Comparison of ENCODE assay signal across 1 cellular context in genomic region chr20:50312682-50313187, GRCh38.
TF ChIP-seq lines count a peak whose summit lies in the region.

No MANE protein-coding gene starts in this region.

TF ChIP-seq in Ishikawa, 13 proteins besides CTCF, POLR2A, EP300 and RAD21 (continued from another document):
- no peak for TF ChIP-seq TAF1 (IDR thresholded peaks at IDR 0.05; ENCODE audit: low read depth)
- TF ChIP-seq USF1 (IDR thresholded peaks at IDR 0.05): no peak
- TF ChIP-seq CREB1 (IDR thresholded peaks at IDR 0.05; ENCODE audit: low read depth): no peak
- no peak for TF ChIP-seq YY1 (IDR thresholded peaks at IDR 0.05; ENCODE audit: low read depth)
